Comparison of ENCODE assay signal across 2 cellular contexts in the genomic region with DNA sequence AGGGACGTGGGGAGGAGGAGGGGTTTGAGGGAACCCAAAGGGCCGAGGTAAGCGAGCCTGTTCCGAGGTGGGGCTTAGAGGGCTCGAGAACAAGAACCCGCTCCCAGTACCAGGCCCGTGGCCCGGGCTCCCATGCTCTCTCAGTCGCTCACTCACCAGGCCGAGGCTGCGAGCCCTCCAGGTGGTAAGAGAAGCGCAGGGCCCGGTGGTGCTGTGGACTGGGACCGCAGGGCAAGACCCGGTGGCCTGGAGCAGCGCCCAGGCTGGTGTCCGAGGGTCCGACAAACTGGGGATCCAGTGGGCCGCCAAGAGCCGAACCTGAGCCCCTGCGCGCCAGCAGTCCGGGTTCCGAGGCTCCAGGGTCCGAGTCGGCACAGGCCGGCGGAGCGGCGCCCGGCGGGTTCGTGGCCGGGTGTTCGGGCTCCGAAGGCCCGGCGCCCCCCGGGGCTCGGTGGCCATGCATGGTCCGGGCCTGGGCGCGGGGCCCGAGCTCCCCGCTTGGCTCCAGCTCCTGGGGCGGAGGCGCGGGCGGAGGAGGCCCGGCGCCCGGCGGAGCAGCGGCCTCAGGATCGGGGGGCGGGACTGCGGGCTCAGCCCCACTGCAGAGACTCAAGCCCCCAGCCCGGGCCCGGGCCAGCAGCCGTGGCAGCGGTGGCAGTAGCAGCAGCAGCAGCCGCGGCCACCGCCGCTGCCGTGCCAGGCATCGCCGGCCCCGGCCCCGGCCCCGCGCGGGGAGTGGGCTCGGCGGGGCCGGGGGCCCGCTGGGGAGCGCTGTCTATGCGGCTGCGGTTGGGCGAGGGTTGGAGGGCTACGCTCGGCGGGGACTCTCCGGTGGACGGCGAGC.
TF ChIP-seq lines count a peak whose summit lies in the region.

No MANE protein-coding gene starts in this region.

TF ChIP-seq in HepG2, 621 proteins besides CTCF, POLR2A, EP300 and RAD21:
- TF ChIP-seq, protein P1, sequence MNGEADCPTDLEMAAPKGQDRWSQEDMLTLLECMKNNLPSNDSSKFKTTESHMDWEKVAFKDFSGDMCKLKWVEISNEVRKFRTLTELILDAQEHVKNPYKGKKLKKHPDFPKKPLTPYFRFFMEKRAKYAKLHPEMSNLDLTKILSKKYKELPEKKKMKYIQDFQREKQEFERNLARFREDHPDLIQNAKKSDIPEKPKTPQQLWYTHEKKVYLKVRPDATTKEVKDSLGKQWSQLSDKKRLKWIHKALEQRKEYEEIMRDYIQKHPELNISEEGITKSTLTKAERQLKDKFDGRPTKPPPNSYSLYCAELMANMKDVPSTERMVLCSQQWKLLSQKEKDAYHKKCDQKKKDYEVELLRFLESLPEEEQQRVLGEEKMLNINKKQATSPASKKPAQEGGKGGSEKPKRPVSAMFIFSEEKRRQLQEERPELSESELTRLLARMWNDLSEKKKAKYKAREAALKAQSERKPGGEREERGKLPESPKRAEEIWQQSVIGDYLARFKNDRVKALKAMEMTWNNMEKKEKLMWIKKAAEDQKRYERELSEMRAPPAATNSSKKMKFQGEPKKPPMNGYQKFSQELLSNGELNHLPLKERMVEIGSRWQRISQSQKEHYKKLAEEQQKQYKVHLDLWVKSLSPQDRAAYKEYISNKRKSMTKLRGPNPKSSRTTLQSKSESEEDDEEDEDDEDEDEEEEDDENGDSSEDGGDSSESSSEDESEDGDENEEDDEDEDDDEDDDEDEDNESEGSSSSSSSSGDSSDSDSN (CRISPR knock-in tag; IDR thresholded peaks at IDR 0.05) = peak; percentile 72
- TF ChIP-seq, protein P2, sequence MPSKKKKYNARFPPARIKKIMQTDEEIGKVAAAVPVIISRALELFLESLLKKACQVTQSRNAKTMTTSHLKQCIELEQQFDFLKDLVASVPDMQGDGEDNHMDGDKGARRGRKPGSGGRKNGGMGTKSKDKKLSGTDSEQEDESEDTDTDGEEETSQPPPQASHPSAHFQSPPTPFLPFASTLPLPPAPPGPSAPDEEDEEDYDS (CRISPR knock-in tag; IDR thresholded peaks at IDR 0.05) = no peak
- peak; percentile 48; the same call in 1 of the 2 replicates for TF ChIP-seq PHF8 (CRISPR knock-in tag; IDR thresholded peaks at IDR 0.05)
- TF ChIP-seq, protein P3, sequence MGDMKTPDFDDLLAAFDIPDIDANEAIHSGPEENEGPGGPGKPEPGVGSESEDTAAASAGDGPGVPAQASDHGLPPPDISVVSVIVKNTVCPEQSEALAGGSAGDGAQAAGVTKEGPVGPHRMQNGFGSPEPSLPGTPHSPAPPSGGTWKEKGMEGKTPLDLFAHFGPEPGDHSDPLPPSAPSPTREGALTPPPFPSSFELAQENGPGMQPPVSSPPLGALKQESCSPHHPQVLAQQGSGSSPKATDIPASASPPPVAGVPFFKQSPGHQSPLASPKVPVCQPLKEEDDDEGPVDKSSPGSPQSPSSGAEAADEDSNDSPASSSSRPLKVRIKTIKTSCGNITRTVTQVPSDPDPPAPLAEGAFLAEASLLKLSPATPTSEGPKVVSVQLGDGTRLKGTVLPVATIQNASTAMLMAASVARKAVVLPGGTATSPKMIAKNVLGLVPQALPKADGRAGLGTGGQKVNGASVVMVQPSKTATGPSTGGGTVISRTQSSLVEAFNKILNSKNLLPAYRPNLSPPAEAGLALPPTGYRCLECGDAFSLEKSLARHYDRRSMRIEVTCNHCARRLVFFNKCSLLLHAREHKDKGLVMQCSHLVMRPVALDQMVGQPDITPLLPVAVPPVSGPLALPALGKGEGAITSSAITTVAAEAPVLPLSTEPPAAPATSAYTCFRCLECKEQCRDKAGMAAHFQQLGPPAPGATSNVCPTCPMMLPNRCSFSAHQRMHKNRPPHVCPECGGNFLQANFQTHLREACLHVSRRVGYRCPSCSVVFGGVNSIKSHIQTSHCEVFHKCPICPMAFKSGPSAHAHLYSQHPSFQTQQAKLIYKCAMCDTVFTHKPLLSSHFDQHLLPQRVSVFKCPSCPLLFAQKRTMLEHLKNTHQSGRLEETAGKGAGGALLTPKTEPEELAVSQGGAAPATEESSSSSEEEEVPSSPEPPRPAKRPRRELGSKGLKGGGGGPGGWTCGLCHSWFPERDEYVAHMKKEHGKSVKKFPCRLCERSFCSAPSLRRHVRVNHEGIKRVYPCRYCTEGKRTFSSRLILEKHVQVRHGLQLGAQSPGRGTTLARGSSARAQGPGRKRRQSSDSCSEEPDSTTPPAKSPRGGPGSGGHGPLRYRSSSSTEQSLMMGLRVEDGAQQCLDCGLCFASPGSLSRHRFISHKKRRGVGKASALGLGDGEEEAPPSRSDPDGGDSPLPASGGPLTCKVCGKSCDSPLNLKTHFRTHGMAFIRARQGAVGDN (CRISPR knock-in tag; IDR thresholded peaks at IDR 0.05) = peak; percentile 54; the same call in 1 of the 2 replicates
- peak; percentile 24; the same call in 1 of the 2 replicates for TF ChIP-seq GABPB1 (CRISPR knock-in tag; IDR thresholded peaks at IDR 0.05)
- TF ChIP-seq, protein P4, sequence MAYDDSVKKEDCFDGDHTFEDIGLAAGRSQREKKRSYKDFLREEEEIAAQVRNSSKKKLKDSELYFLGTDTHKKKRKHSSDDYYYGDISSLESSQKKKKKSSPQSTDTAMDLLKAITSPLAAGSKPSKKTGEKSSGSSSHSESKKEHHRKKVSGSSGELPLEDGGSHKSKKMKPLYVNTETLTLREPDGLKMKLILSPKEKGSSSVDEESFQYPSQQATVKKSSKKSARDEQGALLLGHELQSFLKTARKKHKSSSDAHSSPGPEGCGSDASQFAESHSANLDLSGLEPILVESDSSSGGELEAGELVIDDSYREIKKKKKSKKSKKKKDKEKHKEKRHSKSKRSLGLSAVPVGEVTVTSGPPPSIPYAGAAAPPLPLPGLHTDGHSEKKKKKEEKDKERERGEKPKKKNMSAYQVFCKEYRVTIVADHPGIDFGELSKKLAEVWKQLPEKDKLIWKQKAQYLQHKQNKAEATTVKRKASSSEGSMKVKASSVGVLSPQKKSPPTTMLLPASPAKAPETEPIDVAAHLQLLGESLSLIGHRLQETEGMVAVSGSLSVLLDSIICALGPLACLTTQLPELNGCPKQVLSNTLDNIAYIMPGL (CRISPR knock-in tag; IDR thresholded peaks at IDR 0.05; ENCODE audit: borderline replicate concordance in 1 of 2, low read depth in 1 of 2) = 0 out of 4 replicates have a peak, but pooled peaks of 1 of the 2 experiments have one; percentile 23
- peak; percentile 54 for TF ChIP-seq ZFX (CRISPR knock-in tag; IDR thresholded peaks at IDR 0.05; ENCODE audit: low read depth)
- TF ChIP-seq ZFY (CRISPR knock-in tag; IDR thresholded peaks at IDR 0.05) = peak; percentile 31; the same call in 1 of the 2 replicates
- no peak for TF ChIP-seq ONECUT2 (CRISPR knock-in tag; IDR thresholded peaks at IDR 0.05)

TF ChIP-seq in HEK293T, 16 proteins besides CTCF, POLR2A, EP300 and RAD21:
- TF ChIP-seq ZNF384 (IDR thresholded peaks at IDR 0.05) (no peak), ARNT (IDR thresholded peaks at IDR 0.05) (no peak), SP1 (IDR thresholded peaks at IDR 0.05) (no peak), L3MBTL2 (conservative IDR thresholded peaks at IDR 0.05) (no peak), LEF1 (IDR thresholded peaks at IDR 0.05; ENCODE audit: borderline replicate concordance) (no peak), NFRKB (IDR thresholded peaks at IDR 0.05) (no peak), SUZ12 (IDR thresholded peaks at IDR 0.05) (no peak), FOXM1 (IDR thresholded peaks at IDR 0.05; ENCODE audit: borderline replicate concordance) (no peak)
